Comparison of ENCODE assay signal across 8 cellular contexts in the genomic region with DNA sequence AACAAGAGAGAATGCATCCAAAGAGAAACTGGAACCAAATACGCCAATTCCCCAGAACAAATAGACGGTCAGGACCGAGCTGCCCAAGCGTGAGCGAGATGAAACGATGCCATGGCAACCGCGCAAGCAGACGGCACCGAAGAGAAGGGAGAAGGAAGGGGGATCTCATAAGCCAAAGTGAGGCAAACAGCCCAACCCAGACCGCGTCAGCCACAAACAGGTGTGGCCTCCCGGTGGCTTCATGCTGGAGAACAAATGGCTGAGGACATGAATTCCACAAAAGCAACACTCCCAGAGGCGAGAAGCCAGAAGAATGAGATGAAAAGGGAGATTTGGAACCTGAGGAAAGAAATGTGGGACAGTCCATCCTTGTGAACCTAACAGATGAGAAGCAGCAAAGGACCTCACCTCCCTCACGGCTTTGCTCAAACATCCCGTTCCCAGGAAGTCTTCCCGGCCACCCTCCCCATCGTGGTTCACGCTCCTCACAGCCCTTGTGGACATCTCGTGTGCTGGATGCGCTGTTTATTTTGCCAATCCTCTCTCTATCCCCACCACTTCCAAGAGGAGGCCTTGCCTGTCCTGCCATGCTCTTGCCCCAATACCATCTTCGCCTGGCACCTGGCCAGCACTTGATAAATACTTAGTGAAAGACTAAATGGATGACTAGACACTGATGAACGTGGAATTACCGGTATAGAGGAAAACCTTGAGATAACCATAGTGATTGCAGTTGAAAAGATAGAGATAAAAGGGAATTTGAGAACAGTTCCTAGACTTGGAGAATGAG.
A peak's percentile ranks its signal among the peaks of the same experiment; 100 is the strongest.
DNase-seq lines count a peak whose midpoint lies in the region; ATAC-seq and TF ChIP-seq lines count a peak whose summit lies in the region.

No MANE protein-coding gene starts in this region.

- H3K9me3 ChIP-seq in endocrine pancreas (ENCODE audit: control insufficient read depth, low read length) (no peaks in the 10 kb centered on the region), skeletal muscle satellite cell (replicated peaks; ENCODE audit: low read length) (no peaks in the 10 kb centered on the region), esophagus muscularis mucosa (peaks cover 0 to 8% (median 2%) of the 10 kb centered on the region in 4 donors)

- POLR2A ChIA-PET in activated CD4-positive, alpha-beta T cell treated with anti-CD3 and anti-CD28 coated beads, Interleukin-2, amount 10 ng/mL, durations not matched to agents 7 days and 5 days (lab: Charles Lee): no interaction called here

- no peak for ATAC-seq in HG02884 (IDR thresholded peaks at IDR 0.05; ENCODE audit: unreplicated experiment)
- no peak for ATAC-seq in activated T-cell treated with anti-CD3 and anti-CD28 coated beads, Interleukin-2, amount 50 U/mL, for 72 hours (replicated peaks in 1 of 2)

- no peaks in the 10 kb centered on the region for H3K36me3 Mint-ChIP-seq in activated CD4-positive, alpha-beta T cell treated with anti-CD3 and anti-CD28 coated beads, Interleukin-2, amount 10 ng/mL, durations not matched to agents 7 days and 5 days (ENCODE audit: low read depth)
- H3K36me3 Mint-ChIP-seq in activated T-cell treated with anti-CD3 and anti-CD28 coated beads, Interleukin-2, amount 50 U/mL, for 72 hours (ENCODE audit: insufficient read depth in 2 of 2): no peaks in the 10 kb centered on the region

- TF ChIP-seq POLR2A in esophagus muscularis mucosa (IDR thresholded peaks at IDR 0.05; ENCODE audit: low read depth): no peak

- no peaks in the 10 kb centered on the region for H3K36me3 ChIP-seq in endocrine pancreas (ENCODE audit: control insufficient read depth, insufficient read depth, low read length)
- no peaks in the 10 kb centered on the region for H3K36me3 ChIP-seq in skeletal muscle satellite cell (ENCODE audit: insufficient read depth, low read length)
- no peaks in the 10 kb centered on the region for H3K36me3 ChIP-seq in esophagus muscularis mucosa

- no peak for TF ChIP-seq EP300 in esophagus muscularis mucosa (IDR thresholded peaks at IDR 0.05)

- H3K9ac ChIP-seq in endocrine pancreas (ENCODE audit: control insufficient read depth, insufficient read depth, low read length) (peak overlapping the region; percentile 42), skeletal muscle satellite cell (ENCODE audit: low read depth, low read length) (no peak overlapping the region)

- peak overlapping the region; percentile 50 for H3K4me2 ChIP-seq in skeletal muscle satellite cell (ENCODE audit: low read length)

- H3K4me3 ChIP-seq in endocrine pancreas (ENCODE audit: control insufficient read depth, insufficient read depth, low read length) (peak overlapping the region; percentile 81), skeletal muscle satellite cell (ENCODE audit: low read length) (no peak overlapping the region), esophagus muscularis mucosa (no peak overlapping the region)

- H3K27me3 ChIP-seq in endocrine pancreas (ENCODE audit: control insufficient read depth, insufficient read depth, low read length) (no peaks in the 10 kb centered on the region), skeletal muscle satellite cell (ENCODE audit: control insufficient read depth, insufficient read depth, low read length) (peaks cover 26% of the 10 kb centered on the region), esophagus muscularis mucosa (peaks cover 0 to 58% (median 2%) of the 10 kb centered on the region in 4 donors)

- WGBS in esophagus muscularis mucosa: 58% methylated on average over 24 of the region's 24 CpGs

- CTCF ChIA-PET in activated CD4-positive, alpha-beta T cell treated with anti-CD3 and anti-CD28 coated beads, Interleukin-2, amount 10 ng/mL, durations not matched to agents 7 days and 5 days (lab: Charles Lee): no interaction called here

- no peak overlapping the region for H3K4me3 Mint-ChIP-seq in activated CD4-positive, alpha-beta T cell treated with anti-CD3 and anti-CD28 coated beads, Interleukin-2, amount 10 ng/mL, durations not matched to agents 7 days and 5 days
- H3K4me3 Mint-ChIP-seq in activated T-cell treated with anti-CD3 and anti-CD28 coated beads, Interleukin-2, amount 50 U/mL, for 72 hours: peak overlapping the region in 1 of 2 donors; percentile 3

- TF ChIP-seq CTCF in esophagus muscularis mucosa (IDR thresholded peaks at IDR 0.05): no peak

- peaks cover 3% of the 10 kb centered on the region for H3K9me3 Mint-ChIP-seq in activated CD4-positive, alpha-beta T cell treated with anti-CD3 and anti-CD28 coated beads, Interleukin-2, amount 10 ng/mL, durations not matched to agents 7 days and 5 days
- H3K9me3 Mint-ChIP-seq in activated T-cell treated with anti-CD3 and anti-CD28 coated beads, Interleukin-2, amount 50 U/mL, for 72 hours: no peaks in the 10 kb centered on the region

- peak; percentile 23 for DNase-seq in activated CD4-positive, alpha-beta T cell treated with anti-CD3 and anti-CD28 coated beads, Interleukin-2, amount 10 ng/mL, durations not matched to agents 7 days and 5 days
- no peak for DNase-seq in activated CD4-positive, alpha-beta T cell treated with anti-CD3 and anti-CD28 coated beads, Interleukin-2, amount 50 U/mL, for 48 hours
- peak; percentile 76 for DNase-seq in NCI-H510A treated with DMSO at 0.1 percent for 48 hours (lab: John Stamatoyannopoulos, UW)
- no peak for DNase-seq in activated T-cell treated with anti-CD3 and anti-CD28 coated beads, Interleukin-2, amount 50 U/mL, for 72 hours
- no peak for DNase-seq in esophagus muscularis mucosa (ENCODE audit: extremely low spot score)

- intact Hi-C loops in esophagus muscularis mucosa (cut with DNase I): no loop called here

- H3K27ac ChIP-seq in esophagus muscularis mucosa (replicated peaks in 1 of 4): no peak overlapping the region

- no peaks in the 10 kb centered on the region for H3K4me1 ChIP-seq in endocrine pancreas (ENCODE audit: control insufficient read depth, insufficient read depth, low read length)
- H3K4me1 ChIP-seq in skeletal muscle satellite cell (ENCODE audit: control insufficient read depth, insufficient read depth, low read length): no peaks in the 10 kb centered on the region
- H3K4me1 ChIP-seq in esophagus muscularis mucosa: peaks cover 0 to 6% (median 3%) of the 10 kb centered on the region in 4 donors

- H3K27ac Mint-ChIP-seq in activated CD4-positive, alpha-beta T cell treated with anti-CD3 and anti-CD28 coated beads, Interleukin-2, amount 10 ng/mL, durations not matched to agents 7 days and 5 days: no peak overlapping the region
- no peak overlapping the region for H3K27ac Mint-ChIP-seq in activated T-cell treated with anti-CD3 and anti-CD28 coated beads, Interleukin-2, amount 50 U/mL, for 72 hours

- H3K27me3 Mint-ChIP-seq in activated CD4-positive, alpha-beta T cell treated with anti-CD3 and anti-CD28 coated beads, Interleukin-2, amount 10 ng/mL, durations not matched to agents 7 days and 5 days: peaks cover 29% of the 10 kb centered on the region
- H3K27me3 Mint-ChIP-seq in activated T-cell treated with anti-CD3 and anti-CD28 coated beads, Interleukin-2, amount 50 U/mL, for 72 hours (ENCODE audit: low read depth): peaks cover 47% of the 10 kb centered on the region

- peaks cover 7% of the 10 kb centered on the region for H3K4me1 Mint-ChIP-seq in activated CD4-positive, alpha-beta T cell treated with anti-CD3 and anti-CD28 coated beads, Interleukin-2, amount 10 ng/mL, durations not matched to agents 7 days and 5 days
- peaks cover 6% of the 10 kb centered on the region for H3K4me1 Mint-ChIP-seq in activated T-cell treated with anti-CD3 and anti-CD28 coated beads, Interleukin-2, amount 50 U/mL, for 72 hours (ENCODE audit: low read depth)

Comparison
In these comparisons a context has a peak if more than half of its experiments do, and no peak if none do; other contexts are left out.
1. DNase-seq: peak in activated CD4-positive, alpha-beta T cell treated with anti-CD3 and anti-CD28 coated beads, Interleukin-2, amount 10 ng/mL, durations not matched to agents 7 days and 5 days (single experiment) and NCI-H510A treated with DMSO at 0.1 percent for 48 hours (single experiment); none in activated CD4-positive, alpha-beta T cell treated with anti-CD3 and anti-CD28 coated beads, Interleukin-2, amount 50 U/mL, for 48 hours (0 of 2), activated T-cell treated with anti-CD3 and anti-CD28 coated beads, Interleukin-2, amount 50 U/mL, for 72 hours (0 of 2) and esophagus muscularis mucosa (single experiment).